In genomic region chr19:17137417-17137816, GRCh38 we compare ENCODE assay signal across 15 cellular contexts.
DNase-seq lines count a peak whose midpoint lies in the region; ATAC-seq and TF ChIP-seq lines count a peak whose summit lies in the region.
"Had no signal": no experiment of that assay in that cellular context is flagged by ENCODE, and none has a peak within 500 bp of the region (broad histone marks: within the 10 kb centered on the region; RNA-seq: fewer than 3 reads in every experiment).

No MANE protein-coding gene starts in this region.

- H3K27ac ChIP-seq in RWPE1, result peak overlapping the region; percentile 95
- H3K27ac ChIP-seq in esophagus squamous epithelium, result peak overlapping the region in 3 of 4 donors; percentile 9 to 42 (median 21)
- H3K27ac ChIP-seq in effector memory CD4-positive, alpha-beta T cell (ENCODE audit: insufficient read depth, low read length, poor library complexity, severe bottlenecking), result no peak overlapping the region
- H3K27ac ChIP-seq: epithelial cell of prostate had no signal

- no peak for DNase-seq in CD14-positive monocyte (ENCODE audit: low spot score)
- DNase-seq in RWPE1 (ENCODE audit: low spot score), result no peak
- DNase-seq in esophagus squamous epithelium (lab: John Stamatoyannopoulos, UW), result no peak
- no peak for DNase-seq in osteocyte (ENCODE audit: extremely low spot score, unreplicated experiment)
- no peak for DNase-seq in activated CD4-positive, alpha-beta T cell treated with anti-CD3 and anti-CD28 coated beads, Interleukin-2, amount 50 U/mL, for 4 hours
- DNase-seq in effector memory CD4-positive, alpha-beta T cell, result no peak
- DNase-seq: activated CD4-positive, CD25-positive, alpha-beta regulatory T cell treated with anti-CD3 and anti-CD28 coated beads, Interleukin-2, amount 50 U/mL, for 72 hours; amygdala; NCI-H187 treated with DMSO at 0.1 percent for 48 hours; NCI-H446 treated with DMSO at 0.1 percent for 48 hours; stimulated activated CD4-positive, alpha-beta T cell treated with anti-CD3 and anti-CD28 coated beads, Interleukin-1b, Interleukin-23, amount 100 ng/mL, for 48 hours had no signal

- peaks cover 0 to 10% (median 0%) of the 10 kb centered on the region in 3 donors for H3K36me3 ChIP-seq in esophagus squamous epithelium
- peaks cover 12% of the 10 kb centered on the region for H3K36me3 ChIP-seq in effector memory CD4-positive, alpha-beta T cell (ENCODE audit: control insufficient read depth, insufficient read depth, low read length)

- H3K9me3 ChIP-seq in esophagus squamous epithelium, result no peaks in the 10 kb centered on the region
- no peaks in the 10 kb centered on the region for H3K9me3 ChIP-seq in effector memory CD4-positive, alpha-beta T cell (ENCODE audit: control insufficient read depth, low read length)

- no peak overlapping the region for H3K4me3 Mint-ChIP-seq in CD14-positive monocyte
- no peak overlapping the region for H3K4me3 Mint-ChIP-seq in osteocyte (ENCODE audit: unreplicated experiment)
- H3K4me3 Mint-ChIP-seq: T-helper 1 cell treated with Interleukin-12 subunit alpha and Interleukin-12 subunit beta and Interleukin-4 antibody, amounts not matched to agents 30 μg/mL and 1 μg/mL, for 36 hours had no signal

- TF ChIP-seq POLR2A in esophagus squamous epithelium (IDR thresholded peaks at IDR 0.05), result no peak

- H3K4me1 Mint-ChIP-seq in CD14-positive monocyte (peaks cover 43% of the 10 kb centered on the region), osteocyte (ENCODE audit: unreplicated experiment) (peaks cover 33% of the 10 kb centered on the region)

- H3K27ac Mint-ChIP-seq in CD14-positive monocyte (peak overlapping the region; percentile 90 to 96 (median 91)), osteocyte (ENCODE audit: unreplicated experiment) (peak overlapping the region; percentile 59)
- H3K27ac Mint-ChIP-seq: T-helper 1 cell treated with Interleukin-12 subunit alpha and Interleukin-12 subunit beta and Interleukin-4 antibody, amounts not matched to agents 30 μg/mL and 1 μg/mL, for 36 hours had no signal

- H3K4me1 ChIP-seq in esophagus squamous epithelium, result peaks cover 16 to 33% (median 18%) of the 10 kb centered on the region in 3 donors
- H3K4me1 ChIP-seq in effector memory CD4-positive, alpha-beta T cell (ENCODE audit: control insufficient read depth, insufficient read depth, low read length, poor library complexity, severe bottlenecking), result peaks cover 4% of the 10 kb centered on the region

- H3K27me3 Mint-ChIP-seq in CD14-positive monocyte (ENCODE audit: low read depth in 3 of 3), result peaks cover 0 to 1% (median 0%) of the 10 kb centered on the region in 3 donors
- H3K27me3 Mint-ChIP-seq in osteocyte (ENCODE audit: unreplicated experiment), result no peaks in the 10 kb centered on the region

- WGBS in esophagus squamous epithelium, 2 donors, result 93 to 94% methylated on average over 7 to 10 of the region's 10 CpGs

- intact Hi-C loops in CD14-positive monocyte (cut with micrococcal nuclease), result loop anchor here in 1 of 2 donors (5.0 kb wide), 2 partner anchors 45 to 60 kb away; partner anchors contain the start of genes HAUS8 and MYO9B
- intact Hi-C loops in esophagus squamous epithelium (cut with DNase I), result no loop called here

- TF ChIP-seq CTCF in CD14-positive monocyte (IDR thresholded peaks at IDR 0.05) (no peak), RWPE1 (conservative IDR thresholded peaks at IDR 0.05; ENCODE audit: low read depth) (no peak), esophagus squamous epithelium (IDR thresholded peaks at IDR 0.05) (no peak), osteocyte (IDR thresholded peaks at IDR 0.05) (no peak)

- CTCF ChIA-PET in RWPE1 (lab: Yijun Ruan, JAX), result no interaction called here

- H3K27me3 ChIP-seq in esophagus squamous epithelium, result no peaks in the 10 kb centered on the region
- H3K27me3 ChIP-seq in effector memory CD4-positive, alpha-beta T cell (replicated peaks; ENCODE audit: control insufficient read depth, insufficient read depth, low read length, poor library complexity, severe bottlenecking), result no peaks in the 10 kb centered on the region

- H3K9me3 Mint-ChIP-seq in CD14-positive monocyte (peaks cover 0 to 6% (median 3%) of the 10 kb centered on the region in 7 donors), osteocyte (ENCODE audit: unreplicated experiment) (no peaks in the 10 kb centered on the region)
- H3K9me3 Mint-ChIP-seq: T-helper 1 cell treated with Interleukin-12 subunit alpha and Interleukin-12 subunit beta and Interleukin-4 antibody, amounts not matched to agents 30 μg/mL and 1 μg/mL, for 36 hours had no signal

- no peak overlapping the region for H3K4me3 ChIP-seq in esophagus squamous epithelium
- no peak overlapping the region for H3K4me3 ChIP-seq in effector memory CD4-positive, alpha-beta T cell (ENCODE audit: insufficient read depth, low read depth, low read length, poor library complexity, severe bottlenecking)

- ATAC-seq in HG03045 (IDR thresholded peaks at IDR 0.05; ENCODE audit: unreplicated experiment), result no peak
- no peak for ATAC-seq in GM19463 (IDR thresholded peaks at IDR 0.05; ENCODE audit: unreplicated experiment)

- POLR2A ChIA-PET in RWPE1 (lab: Yijun Ruan, JAX; ENCODE audit: low non-redundant PET), result interaction anchor here (0.6 kb wide), 1 partner anchor 593 kb away, joined by 3 read pairs; no protein-coding TSS in a partner anchor

- H3K36me3 Mint-ChIP-seq in CD14-positive monocyte, result peaks cover 53 to 73% of the 10 kb centered on the region in 2 donors
- no peaks in the 10 kb centered on the region for H3K36me3 Mint-ChIP-seq in osteocyte (ENCODE audit: unreplicated experiment)
